Comparison of ENCODE assay signal across 10 cellular contexts in genomic region chr17:50765454-50766221, GRCh38. TPM values are rescaled to one million over a fixed set of nuclear protein-coding genes. Genes with fewer than 3 reads are reported as not detected.
A peak's percentile ranks its signal among the peaks of the same experiment; 100 is the strongest.
DNase-seq lines count a peak whose midpoint lies in the region; ATAC-seq and TF ChIP-seq lines count a peak whose summit lies in the region.
"Had no signal": no experiment of that assay in that cellular context is flagged by ENCODE, and none has a peak within 500 bp of the region (broad histone marks: within the 10 kb centered on the region; RNA-seq: fewer than 3 reads in every experiment).

No MANE protein-coding gene starts in this region.

- ATAC-seq in GM18868 (IDR thresholded peaks at IDR 0.05; ENCODE audit: unreplicated experiment) (peak; percentile 66), HG03442 (IDR thresholded peaks at IDR 0.05; ENCODE audit: unreplicated experiment) (peak; percentile 47), GM18873 (IDR thresholded peaks at IDR 0.05; ENCODE audit: low FRiP score, unreplicated experiment) (no peak)
- ATAC-seq: activated T-helper 17 cell treated with anti-CD3 and anti-CD28 coated beads, Interleukin-2, amount 50 U/mL, for 72 hours had no signal

- no peaks in the 10 kb centered on the region for H3K9me3 Mint-ChIP-seq in osteocyte (ENCODE audit: unreplicated experiment)
- H3K9me3 Mint-ChIP-seq: activated T-helper 17 cell treated with anti-CD3 and anti-CD28 coated beads, Interleukin-2, amount 50 U/mL, for 72 hours had no signal

- no peak for TF ChIP-seq CTCF in osteocyte (IDR thresholded peaks at IDR 0.05)

- DNase-seq in cerebellar cortex (ENCODE audit: low spot score) (peak; percentile 35), osteocyte (ENCODE audit: extremely low spot score, unreplicated experiment) (peak; percentile 60), caudate nucleus (lab: John Stamatoyannopoulos, UW) (no peak), H4 (ENCODE audit: low spot score) (no peak)
- no peak for DNase-seq in effector CD8-positive, alpha-beta T cell (lab: John Stamatoyannopoulos, UW)
- DNase-seq: NCI-H774 had no signal

- H3K27ac Mint-ChIP-seq in osteocyte (ENCODE audit: unreplicated experiment): no peak overlapping the region
- H3K27ac Mint-ChIP-seq: activated T-helper 17 cell treated with anti-CD3 and anti-CD28 coated beads, Interleukin-2, amount 50 U/mL, for 72 hours had no signal

- H3K27me3 Mint-ChIP-seq in osteocyte (ENCODE audit: unreplicated experiment): peaks cover 5% of the 10 kb centered on the region

- H3K36me3 Mint-ChIP-seq in osteocyte (ENCODE audit: unreplicated experiment): no peaks in the 10 kb centered on the region

- no peak overlapping the region for H3K27ac ChIP-seq in caudate nucleus (ENCODE audit: low read depth, low read length)

- peaks cover 7% of the 10 kb centered on the region for H3K4me1 Mint-ChIP-seq in osteocyte (ENCODE audit: unreplicated experiment)

- no peak overlapping the region for H3K4me3 Mint-ChIP-seq in osteocyte (ENCODE audit: unreplicated experiment)
- H3K4me3 Mint-ChIP-seq: activated T-helper 17 cell treated with anti-CD3 and anti-CD28 coated beads, Interleukin-2, amount 50 U/mL, for 72 hours had no signal

RNA-seq across cellular contexts. Expression of gene ANKRD40CL, which starts 1.7 kb away (rescaled TPM):
- total RNA-seq in osteocyte: not detected in 2 replicates
- total RNA-seq in H4 (2014; rRNA removed; shearing (Covaris generic)): not detected in 2 replicates
- total RNA-seq: activated T-helper 17 cell treated with anti-CD3 and anti-CD28 coated beads, Interleukin-2, amount 50 U/mL, for 72 hours had no signal

RNA-seq across cellular contexts. Expression of gene LUC7L3, which starts 46.2 kb away (rescaled TPM):
- 86.1 and 105 TPM in 2 replicates for total RNA-seq in osteocyte
- total RNA-seq in H4 (2014; rRNA removed; shearing (Covaris generic)): 18.7 and 23.7 TPM in 2 replicates

RNA-seq across cellular contexts. Expression of gene ANKRD40, which starts 57.9 kb away (rescaled TPM):
- total RNA-seq in osteocyte: 38.4 and 41.1 TPM in 2 replicates
- 34.6 and 36.3 TPM in 2 replicates for total RNA-seq in H4 (2014; rRNA removed; shearing (Covaris generic))

Comparison
In these comparisons a context has a peak if more than half of its experiments do, and no peak if none do; other contexts are left out.
1. DNase-seq: peak in cerebellar cortex (single experiment) and osteocyte (single experiment); none in effector CD8-positive, alpha-beta T cell (single experiment), caudate nucleus (0 of 61) and H4 (single experiment).